ENCODE assay signal across 13 cellular contexts in the genomic region with DNA sequence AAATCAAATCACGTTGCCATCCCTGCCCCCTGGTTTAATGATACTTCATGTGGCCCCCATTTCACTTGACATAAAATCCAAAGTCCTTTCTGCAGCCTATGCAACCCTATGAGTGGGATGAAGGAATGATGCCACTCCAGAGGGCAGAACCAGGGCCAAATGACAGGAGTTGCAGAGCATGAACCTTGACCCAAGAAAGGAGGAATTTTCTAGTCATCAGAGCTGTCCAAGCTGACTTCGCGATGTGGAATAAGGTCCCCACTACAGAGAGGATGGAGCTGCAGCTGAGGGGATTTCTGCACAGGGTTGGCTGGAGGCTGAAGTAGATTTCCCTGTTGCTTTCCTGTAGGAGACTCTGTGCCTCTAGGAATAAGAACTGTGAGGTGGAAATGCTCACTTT. TPM values are rescaled to one million over a fixed set of nuclear protein-coding genes. Genes with fewer than 3 reads are reported as not detected.
DNase-seq lines count a peak whose midpoint lies in the region; ATAC-seq and TF ChIP-seq lines count a peak whose summit lies in the region.
"Had no signal": no experiment of that assay in that cellular context is flagged by ENCODE, and none has a peak within 500 bp of the region (broad histone marks: within the 10 kb centered on the region; RNA-seq: fewer than 3 reads in every experiment).

No MANE protein-coding gene starts in this region.

- no peak for TF ChIP-seq CTCF in OCI-LY3 (IDR thresholded peaks at IDR 0.05; ENCODE audit: low read depth, low read length)
- no peak for TF ChIP-seq CTCF in PC-3 (conservative IDR thresholded peaks at IDR 0.05; ENCODE audit: low read depth, low read length)
- TF ChIP-seq CTCF in esophagus squamous epithelium (IDR thresholded peaks at IDR 0.05), result no peak

- no peak for TF ChIP-seq POLR2A in esophagus squamous epithelium (IDR thresholded peaks at IDR 0.05)

- H3K27ac ChIP-seq in OCI-LY3 (ENCODE audit: low read length) (no peak overlapping the region), PC-3 (ENCODE audit: low read length) (no peak overlapping the region), esophagus squamous epithelium (no peak overlapping the region)

- no peak for ATAC-seq in sciatic nerve
- no peak for ATAC-seq in PC-3
- no peak for ATAC-seq in HG02759 (IDR thresholded peaks at IDR 0.05; ENCODE audit: unreplicated experiment)
- ATAC-seq: HepG2 had no signal

- H3K9me3 ChIP-seq in OCI-LY3 (ENCODE audit: insufficient read depth, low read length) (no peaks in the 10 kb centered on the region), PC-3 (ENCODE audit: low read length) (no peaks in the 10 kb centered on the region), esophagus squamous epithelium (no peaks in the 10 kb centered on the region)
- H3K9me3 ChIP-seq: BLaER1 treated with 17β-estradiol and CSF1 and Interleukin-3, amounts not matched to agents 10 nM and 100 nM; Caco-2 had no signal

- CTCF ChIA-PET in PC-3 (lab: Charles Lee), result no interaction called here

- H3K9me2 ChIP-seq in PC-3 (replicated peaks; ENCODE audit: low read length), result no peaks in the 10 kb centered on the region

- H2AFZ ChIP-seq in OCI-LY3 (ENCODE audit: low read depth, low read length) (no peak overlapping the region), PC-3 (ENCODE audit: low read length) (no peak overlapping the region)

- H3K79me2 ChIP-seq in OCI-LY3 (ENCODE audit: low read length) (no peaks in the 10 kb centered on the region), PC-3 (ENCODE audit: low read length) (no peaks in the 10 kb centered on the region)

- peaks cover 10% of the 10 kb centered on the region for H3K4me1 ChIP-seq in OCI-LY3 (ENCODE audit: low read length)
- H3K4me1 ChIP-seq in PC-3 (ENCODE audit: insufficient read depth, low read length), result no peaks in the 10 kb centered on the region
- H3K4me1 ChIP-seq in esophagus squamous epithelium, result peaks cover 0 to 8% (median 7%) of the 10 kb centered on the region in 3 donors
- H3K4me1 ChIP-seq: Caco-2 had no signal

- peak; percentile 22 for DNase-seq in CD1c-positive myeloid dendritic cell (ENCODE audit: extremely low spot score)
- DNase-seq in ecto neural progenitor cell (ENCODE audit: low spot score), result peak; percentile 17
- peak; percentile 17 for DNase-seq in sciatic nerve (ENCODE audit: low spot score)
- no peak for DNase-seq in PC-3
- DNase-seq in NCI-H1417 (lab: John Stamatoyannopoulos, UW), result no peak
- no peak for DNase-seq in esophagus squamous epithelium (lab: John Stamatoyannopoulos, UW)
- DNase-seq: Caco-2; CD4-positive, alpha-beta T cell; HCEC 1CT had no signal

- intact Hi-C loops in sciatic nerve (cut with DNase I) (loop anchor here (10.0 kb wide), 1 partner anchor 171 kb away; a partner anchor contains a TSS), PC-3 (cut with micrococcal nuclease) (no loop called here), esophagus squamous epithelium (cut with DNase I) (loop anchor here (10.0 kb wide), 2 partner anchors 131 to 171 kb away; a partner anchor contains a TSS)

- no peaks in the 10 kb centered on the region for H3F3A ChIP-seq in PC-3 (ENCODE audit: low read length, unreplicated experiment)

- H3K4me2 ChIP-seq in OCI-LY3 (ENCODE audit: low read length) (peak overlapping the region; percentile 41), PC-3 (ENCODE audit: low read length) (no peak overlapping the region)

- H4K20me1 ChIP-seq in OCI-LY3 (ENCODE audit: insufficient read depth, low read length) (no peaks in the 10 kb centered on the region), PC-3 (ENCODE audit: low read length) (no peaks in the 10 kb centered on the region)
- H4K20me1 ChIP-seq: BLaER1 treated with 17β-estradiol and CSF1 and Interleukin-3, amounts not matched to agents 10 nM and 100 nM had no signal

- 55 to 70% methylated on average over 3 of the region's 3 CpGs for WGBS in esophagus squamous epithelium, 2 donors

- H3K4me3 ChIP-seq in OCI-LY3 (ENCODE audit: low read length) (no peak overlapping the region), PC-3 (ENCODE audit: low read length) (no peak overlapping the region), esophagus squamous epithelium (no peak overlapping the region)
- H3K4me3 ChIP-seq: BLaER1 treated with 17β-estradiol and CSF1 and Interleukin-3, amounts not matched to agents 10 nM and 100 nM had no signal

- peaks cover 12% of the 10 kb centered on the region for H3K27me3 ChIP-seq in OCI-LY3 (ENCODE audit: low read depth, low read length)
- H3K27me3 ChIP-seq in PC-3 (ENCODE audit: low read length), result peaks cover 19% of the 10 kb centered on the region
- H3K27me3 ChIP-seq in esophagus squamous epithelium, result peaks cover 0 to 49% (median 0%) of the 10 kb centered on the region in 4 donors
- H3K27me3 ChIP-seq: BLaER1 treated with 17β-estradiol and CSF1 and Interleukin-3, amounts not matched to agents 10 nM and 100 nM had no signal

- H3K9ac ChIP-seq in OCI-LY3 (ENCODE audit: low read length), result no peak overlapping the region
- no peak overlapping the region for H3K9ac ChIP-seq in PC-3 (ENCODE audit: low read length)

- H3K36me3 ChIP-seq in OCI-LY3 (replicated peaks; ENCODE audit: low read depth, low read length) (no peaks in the 10 kb centered on the region), PC-3 (ENCODE audit: low read depth, low read length) (no peaks in the 10 kb centered on the region), esophagus squamous epithelium (no peaks in the 10 kb centered on the region)
- H3K36me3 ChIP-seq: BLaER1 treated with 17β-estradiol and CSF1 and Interleukin-3, amounts not matched to agents 10 nM and 100 nM had no signal

- BruUV-seq in PC-3 (replicated peaks; lab: Mats Ljungman, UMichigan), result no TSS peak

- POLR2A ChIA-PET in PC-3 (lab: Charles Lee; ENCODE audit: unreplicated experiment), result interaction anchor here (0.6 kb wide), 1 partner anchor 15 kb away, joined by 5 read pairs; no protein-coding TSS in a partner anchor

RNA-seq across cellular contexts. Expression of a gene that starts 15.8 kb away (rescaled TPM):
- total RNA-seq in sciatic nerve (15.2 TPM), PC-3 (2014; rRNA removed) (18.2 and 23.1 TPM in 2 replicates), esophagus squamous epithelium (10 to 100 TPM; 14.7 to 58.1 (median 33.1) TPM)
- total RNA-seq: HepG2 had no signal

Comparison
In these comparisons a context has a peak if more than half of its experiments do, and no peak if none do; other contexts are left out.
1. DNase-seq: peak in CD1c-positive myeloid dendritic cell (single experiment), ecto neural progenitor cell (single experiment) and sciatic nerve (single experiment); none in PC-3 (single experiment), NCI-H1417 (0 of 3) and esophagus squamous epithelium (single experiment).